ENCODE assay signal across 25 cellular contexts in genomic region chr4:61662362-61662761, GRCh38.
"Had no signal": no experiment of that assay in that cellular context is flagged by ENCODE, and none has a peak within 500 bp of the region (broad histone marks: within the 10 kb centered on the region; RNA-seq: fewer than 3 reads in every experiment).

No MANE protein-coding gene starts in this region.

- H3K27me3 Mint-ChIP-seq: activated CD4-positive, alpha-beta memory T cell treated with anti-CD3 and anti-CD28 coated beads for 36 hours; activated CD4-positive, alpha-beta T cell treated with anti-CD3 and anti-CD28 coated beads for 36 hours; activated CD4-positive, alpha-beta T cell treated with anti-CD3 and anti-CD28 coated beads, Interleukin-2, amount 10 ng/mL, durations not matched to agents 24 days and 14 days; activated naive CD8-positive, alpha-beta T cell; activated T-cell treated with anti-CD3 and anti-CD28 coated beads, Interleukin-2, amount 50 U/mL, for 24 hours had no signal

- H3K4me3 ChIP-seq: body of pancreas had no signal

- H3K4me1 ChIP-seq: body of pancreas had no signal

- H3K9me3 Mint-ChIP-seq: activated CD4-positive, alpha-beta T cell treated with anti-CD3 and anti-CD28 coated beads, Interleukin-2, amount 10 ng/mL, durations not matched to agents 24 days and 14 days had no signal

- H3K27me3 ChIP-seq: body of pancreas had no signal

- H3K4me1 Mint-ChIP-seq: activated CD4-positive, alpha-beta T cell treated with anti-CD3 and anti-CD28 coated beads for 36 hours; activated CD4-positive, alpha-beta T cell treated with anti-CD3 and anti-CD28 coated beads, Interleukin-2, amount 10 ng/mL, durations not matched to agents 24 days and 14 days had no signal

- H3K27ac Mint-ChIP-seq: activated CD4-positive, alpha-beta memory T cell treated with anti-CD3 and anti-CD28 coated beads for 36 hours; activated CD4-positive, alpha-beta T cell treated with anti-CD3 and anti-CD28 coated beads for 36 hours; activated CD4-positive, alpha-beta T cell treated with anti-CD3 and anti-CD28 coated beads, Interleukin-2, amount 10 ng/mL, durations not matched to agents 24 days and 14 days; activated naive CD8-positive, alpha-beta T cell; activated T-cell treated with anti-CD3 and anti-CD28 coated beads, Interleukin-2, amount 50 U/mL, for 24 hours; activated T-cell treated with anti-CD3 and anti-CD28 coated beads, Interleukin-2, amount 50 U/mL, for 72 hours; endodermal cell had no signal

- H3K27ac ChIP-seq: body of pancreas had no signal

- H3K4me3 Mint-ChIP-seq: activated CD4-positive, alpha-beta memory T cell treated with anti-CD3 and anti-CD28 coated beads for 36 hours; activated CD4-positive, alpha-beta T cell treated with anti-CD3 and anti-CD28 coated beads for 36 hours; activated CD4-positive, alpha-beta T cell treated with anti-CD3 and anti-CD28 coated beads, Interleukin-2, amount 10 ng/mL, durations not matched to agents 24 days and 14 days; activated naive CD8-positive, alpha-beta T cell; activated T-cell treated with anti-CD3 and anti-CD28 coated beads, Interleukin-2, amount 50 U/mL, for 24 hours; activated T-cell treated with anti-CD3 and anti-CD28 coated beads, Interleukin-2, amount 50 U/mL, for 72 hours; endodermal cell had no signal

- DNase-seq: activated CD4-positive, alpha-beta memory T cell treated with anti-CD3 and anti-CD28 coated beads for 36 hours; activated CD4-positive, alpha-beta T cell treated with anti-CD3 and anti-CD28 coated beads for 36 hours; activated CD4-positive, alpha-beta T cell treated with anti-CD3 and anti-CD28 coated beads, Interleukin-2, amount 10 ng/mL, durations not matched to agents 24 days and 14 days; activated CD4-positive, CD25-positive, alpha-beta regulatory T cell; activated CD4-positive, CD25-positive, alpha-beta regulatory T cell treated with anti-CD3 and anti-CD28 coated beads, Interleukin-2, amount 50 U/mL, for 72 hours; activated CD8-positive, alpha-beta memory T cell treated with anti-CD3 and anti-CD28 coated beads, Interleukin-2, amount 50 U/mL, for 48 hours; activated gamma-delta T cell; activated naive CD4-positive, alpha-beta T cell treated with anti-CD3 and anti-CD28 coated beads, Interleukin-2, amount 50 U/mL, for 16 hours; activated naive CD4-positive, alpha-beta T cell treated with Interleukin-2 at 50 U/mL for 16 hours; activated T-cell treated with anti-CD3 and anti-CD28 coated beads for 4 hours; activated T-cell treated with anti-CD3 and anti-CD28 coated beads, Interleukin-2, amount 50 U/mL, for 24 hours; activated T-cell treated with anti-CD3 and anti-CD28 coated beads, Interleukin-2, amount 50 U/mL, for 72 hours; amniotic stem cell; anterior cingulate cortex; body of pancreas; caudate nucleus; cortex of kidney; dermis blood vessel endothelial cell; effector CD4-positive, alpha-beta T cell; endodermal cell; foreskin fibroblast; T-helper 2 cell had no signal

- H3K36me3 Mint-ChIP-seq: activated CD4-positive, alpha-beta memory T cell treated with anti-CD3 and anti-CD28 coated beads for 36 hours; activated naive CD8-positive, alpha-beta T cell had no signal

- ATAC-seq: activated CD4-positive, alpha-beta T cell treated with anti-CD3 and anti-CD28 coated beads for 36 hours; activated T-cell treated with anti-CD3 and anti-CD28 coated beads, Interleukin-2, amount 50 U/mL, for 72 hours; body of pancreas; esophagus mucosa had no signal

- FAIRE-seq: frontal cortex had no signal
